8 cellular contexts compared by ENCODE assay signal in genomic region chr7:2758673-2759603, GRCh38.
DNase-seq lines count a peak whose midpoint lies in the region; ATAC-seq and TF ChIP-seq lines count a peak whose summit lies in the region.

No MANE protein-coding gene starts in this region.

- peaks cover 28% of the 10 kb centered on the region for H3K4me1 Mint-ChIP-seq in T-helper 17 cell

- peak overlapping the region; percentile 71 for H3K27ac Mint-ChIP-seq in T-helper 17 cell

- no peaks in the 10 kb centered on the region for H3K27me3 ChIP-seq in foreskin keratinocyte
- no peaks in the 10 kb centered on the region for H3K27me3 ChIP-seq in subcutaneous abdominal adipose tissue (ENCODE audit: control insufficient read depth in 5 of 5, insufficient read depth in 4 of 5, low read length in 5 of 5)

- peak overlapping the region; percentile 68 for H3K4me3 Mint-ChIP-seq in T-helper 17 cell

- peaks cover 4% of the 10 kb centered on the region for H3K36me3 Mint-ChIP-seq in T-helper 17 cell (ENCODE audit: low read depth)

- H3K4me1 ChIP-seq in foreskin keratinocyte (peaks cover 27% of the 10 kb centered on the region), subcutaneous abdominal adipose tissue (ENCODE audit: control insufficient read depth in 5 of 5, insufficient read depth in 5 of 5, low read length in 5 of 5) (peaks cover 17 to 69% (median 65%) of the 10 kb centered on the region in 5 donors)

- no peak for TF ChIP-seq CTCF in foreskin keratinocyte (conservative IDR thresholded peaks at IDR 0.05)

- peak overlapping the region; percentile 95 for H3K27ac ChIP-seq in foreskin keratinocyte
- H3K27ac ChIP-seq in subcutaneous abdominal adipose tissue (ENCODE audit: low read depth, low read length), result peak overlapping the region; percentile 89

- no peak overlapping the region for H3K4me3 ChIP-seq in subcutaneous abdominal adipose tissue (ENCODE audit: low read depth in 1 of 5, low read length in 5 of 5)

- H3K9me3 ChIP-seq in T-helper 17 cell (ENCODE audit: control insufficient read depth, low read length, poor library complexity, severe bottlenecking) (no peaks in the 10 kb centered on the region), subcutaneous abdominal adipose tissue (ENCODE audit: control insufficient read depth in 5 of 5, low read length in 5 of 5) (no peaks in the 10 kb centered on the region)

- ATAC-seq in T-helper 17 cell, result no peak
- ATAC-seq in foreskin keratinocyte, result peak; percentile 15
- ATAC-seq in HG02885 (IDR thresholded peaks at IDR 0.05; ENCODE audit: poor library complexity, unreplicated experiment), result no peak
- ATAC-seq in GM21526 (IDR thresholded peaks at IDR 0.05; ENCODE audit: low FRiP score, unreplicated experiment), result no peak

- peak; percentile 43 for DNase-seq in SHP77 treated with DMSO at 0.1 percent for 48 hours (lab: John Stamatoyannopoulos, UW)
- no peak for DNase-seq in SHP77 (lab: John Stamatoyannopoulos, UW)
- DNase-seq in T-helper 17 cell, result no peak
- peak; percentile 49 to 72 for DNase-seq in foreskin keratinocyte
- DNase-seq in GM19238 (ENCODE audit: insufficient read length, low spot score), result no peak

- no peaks in the 10 kb centered on the region for H3K27me3 Mint-ChIP-seq in T-helper 17 cell

- no peaks in the 10 kb centered on the region for H3K36me3 ChIP-seq in subcutaneous abdominal adipose tissue (ENCODE audit: control insufficient read depth in 5 of 5, insufficient read depth in 5 of 5, low read length in 5 of 5)

- H3K9ac ChIP-seq in subcutaneous abdominal adipose tissue (ENCODE audit: low read length in 5 of 5), result peak overlapping the region in 1 of 5 donors; percentile 4

Comparison
In these comparisons a context has a peak if more than half of its experiments do, and no peak if none do; other contexts are left out.
1. DNase-seq: peak in SHP77 treated with DMSO at 0.1 percent for 48 hours (single experiment) and foreskin keratinocyte (2 of 2); none in SHP77 (0 of 2), T-helper 17 cell (0 of 3) and GM19238 (single experiment).